Comparison of ENCODE assay signal across 16 cellular contexts in genomic region chr11:133997556-133997955, GRCh38. TPM values are rescaled to one million over a fixed set of nuclear protein-coding genes. Genes with fewer than 3 reads are reported as not detected.
"Had no signal": no experiment of that assay in that cellular context is flagged by ENCODE, and none has a peak within 500 bp of the region (broad histone marks: within the 10 kb centered on the region; RNA-seq: fewer than 3 reads in every experiment).

No MANE protein-coding gene starts in this region.

- H3K4me2 ChIP-seq: smooth muscle cell had no signal

- ATAC-seq: left lung; psoas muscle; stimulated activated naive CD8-positive, alpha-beta T cell treated with anti-CD3 and anti-CD28 coated beads, Interleukin-15, Interleukin-2, amounts not matched to agents 100 U/mL and 50 U/mL, for 24 hours had no signal

- H3K27me3 ChIP-seq: left lung, thyroid gland had no signal

- H3K36me3 ChIP-seq: left lung, suprapubic skin, thyroid gland had no signal

- H3K4me1 ChIP-seq: left lung, psoas muscle, suprapubic skin, thyroid gland had no signal

- H3K4me3 ChIP-seq: left lung, psoas muscle, smooth muscle cell, suprapubic skin, thyroid gland had no signal

- DNase-seq: cerebellar nuclear complex; islet precursor cell; mesendoderm; naive B cell; psoas muscle; stimulated activated CD4-positive, alpha-beta T cell treated with anti-CD3 and anti-CD28 coated beads, Interleukin-2, amount 100 ng/mL, for 48 hours; stimulated activated naive CD8-positive, alpha-beta T cell treated with anti-CD3 and anti-CD28 coated beads, Interleukin-15, Interleukin-2, amounts not matched to agents 100 U/mL and 50 U/mL, for 24 hours; thyroid gland had no signal

- H3K27ac Mint-ChIP-seq: dendritic cell treated with granulocyte-macrophage colony-stimulating factor and Interleukin-4, amounts not matched to agents 40 ng/mL and 50 ng/mL, for 4 days; nephron; type B pancreatic cell had no signal

- H3K27me3 Mint-ChIP-seq: dendritic cell treated with granulocyte-macrophage colony-stimulating factor and Interleukin-4, amounts not matched to agents 40 ng/mL and 50 ng/mL, for 4 days had no signal

- H3K9me3 ChIP-seq: left lung, psoas muscle, suprapubic skin, thyroid gland had no signal

- H3K4me3 Mint-ChIP-seq: dendritic cell treated with granulocyte-macrophage colony-stimulating factor and Interleukin-4, amounts not matched to agents 40 ng/mL and 50 ng/mL, for 4 days; naive B cell; nephron; type B pancreatic cell had no signal

- H3K27ac ChIP-seq: left lung, psoas muscle, suprapubic skin, thyroid gland had no signal

- H3K9me3 Mint-ChIP-seq: dendritic cell treated with granulocyte-macrophage colony-stimulating factor and Interleukin-4, amounts not matched to agents 40 ng/mL and 50 ng/mL, for 4 days; nephron had no signal

- H3K36me3 Mint-ChIP-seq: naive B cell, type B pancreatic cell had no signal

RNA-seq across cellular contexts. Expression of gene IGSF9B, which starts 40.8 kb away (rescaled TPM):
- total RNA-seq: glomerular endothelial cell, lung microvascular endothelial cell had no signal
